In genomic region chr6:44667226-44667625, GRCh38 we compare ENCODE assay signal across 11 cellular contexts.
DNase-seq lines count a peak whose midpoint lies in the region; ATAC-seq and TF ChIP-seq lines count a peak whose summit lies in the region.
"Had no signal": no experiment of that assay in that cellular context is flagged by ENCODE, and none has a peak within 500 bp of the region (broad histone marks: within the 10 kb centered on the region; RNA-seq: fewer than 3 reads in every experiment).

No MANE protein-coding gene starts in this region.

- DNase-seq in HFFc6, result peak; percentile 91
- DNase-seq in astrocyte of the cerebellum (ENCODE audit: low read depth), result peak; percentile 98
- DNase-seq in islet precursor cell, result peak; percentile 96
- DNase-seq in NCI-H1436 treated with DMSO at 0.1 percent for 48 hours (lab: John Stamatoyannopoulos, UW), result no peak
- DNase-seq in effector CD8-positive, alpha-beta T cell (lab: John Stamatoyannopoulos, UW), result no peak
- no peak for DNase-seq in activated CD8-positive, alpha-beta T cell treated with anti-CD3 and anti-CD28 coated beads for 36 hours
- no peak for DNase-seq in stimulated activated naive CD8-positive, alpha-beta T cell treated with anti-CD3 and anti-CD28 coated beads, Interleukin-15, amount 100 ng/mL, for 72 hours
- DNase-seq: cortex of kidney; left colon; NCI-H187; stimulated activated CD4-positive, alpha-beta T cell treated with anti-CD3 and anti-CD28 coated beads, Interleukin-12 subunit alpha, Interleukin-12 subunit beta, amount 100 ng/mL, for 4 hours had no signal

- intact Hi-C loops in activated CD8-positive, alpha-beta T cell treated with anti-CD3 and anti-CD28 coated beads for 36 hours (cut with micrococcal nuclease), result no loop called here

- CTCF ChIA-PET in activated CD8-positive, alpha-beta T cell treated with anti-CD3 and anti-CD28 coated beads for 36 hours (lab: Charles Lee), result interaction anchor here (1.0 to 1.7 kb wide), 3 partner anchors 14 to 1256 kb away, joined by 4 read pairs; no protein-coding TSS in a partner anchor

- in situ Hi-C loops in astrocyte of the cerebellum (cut with HindIII; ENCODE audit: low sequenced_read_pairs), result loop anchor here (25.0 kb wide), 2 partner anchors 420 to 1270 kb away; no protein-coding TSS in a partner anchor

- no peaks in the 10 kb centered on the region for H3K36me3 Mint-ChIP-seq in HFFc6 (ENCODE audit: low read depth)
- no peaks in the 10 kb centered on the region for H3K36me3 Mint-ChIP-seq in activated CD8-positive, alpha-beta T cell treated with anti-CD3 and anti-CD28 coated beads for 36 hours (ENCODE audit: low read depth)

- no peaks in the 10 kb centered on the region for H3K9me3 Mint-ChIP-seq in HFFc6
- no peaks in the 10 kb centered on the region for H3K9me3 Mint-ChIP-seq in activated CD8-positive, alpha-beta T cell treated with anti-CD3 and anti-CD28 coated beads for 36 hours
- no peaks in the 10 kb centered on the region for H3K9me3 Mint-ChIP-seq in stimulated activated naive CD8-positive, alpha-beta T cell treated with anti-CD3 and anti-CD28 coated beads, Interleukin-15, amount 100 ng/mL, for 72 hours

- POLR2A ChIA-PET in activated CD8-positive, alpha-beta T cell treated with anti-CD3 and anti-CD28 coated beads for 36 hours (lab: Charles Lee), result no interaction called here

- H3K27ac Mint-ChIP-seq in HFFc6, result peak overlapping the region; percentile 60
- no peak overlapping the region for H3K27ac Mint-ChIP-seq in activated CD8-positive, alpha-beta T cell treated with anti-CD3 and anti-CD28 coated beads for 36 hours
- H3K27ac Mint-ChIP-seq in stimulated activated naive CD8-positive, alpha-beta T cell treated with anti-CD3 and anti-CD28 coated beads, Interleukin-15, amount 100 ng/mL, for 72 hours, result no peak overlapping the region

- peaks cover 8% of the 10 kb centered on the region for H3K27me3 Mint-ChIP-seq in HFFc6 (ENCODE audit: insufficient read depth)
- no peaks in the 10 kb centered on the region for H3K27me3 Mint-ChIP-seq in activated CD8-positive, alpha-beta T cell treated with anti-CD3 and anti-CD28 coated beads for 36 hours
- no peaks in the 10 kb centered on the region for H3K27me3 Mint-ChIP-seq in stimulated activated naive CD8-positive, alpha-beta T cell treated with anti-CD3 and anti-CD28 coated beads, Interleukin-15, amount 100 ng/mL, for 72 hours

- TF ChIP-seq CTCF in HFFc6 (IDR thresholded peaks at IDR 0.05), result no peak
- no peak for TF ChIP-seq CTCF in astrocyte of the cerebellum (IDR thresholded peaks at IDR 0.05; ENCODE audit: low read depth, low read length, missing control alignments)
- TF ChIP-seq CTCF in activated CD8-positive, alpha-beta T cell treated with anti-CD3 and anti-CD28 coated beads for 36 hours (IDR thresholded peaks at IDR 0.05), result no peak

- H3K4me3 ChIP-seq in astrocyte of the cerebellum (ENCODE audit: low read depth, low read length), result no peak overlapping the region

- peaks cover 79% of the 10 kb centered on the region for H3K4me1 Mint-ChIP-seq in HFFc6 (ENCODE audit: low read depth)
- peaks cover 6% of the 10 kb centered on the region for H3K4me1 Mint-ChIP-seq in activated CD8-positive, alpha-beta T cell treated with anti-CD3 and anti-CD28 coated beads for 36 hours (ENCODE audit: low read depth)
- peaks cover 10% of the 10 kb centered on the region for H3K4me1 Mint-ChIP-seq in stimulated activated naive CD8-positive, alpha-beta T cell treated with anti-CD3 and anti-CD28 coated beads, Interleukin-15, amount 100 ng/mL, for 72 hours

- no peak for ATAC-seq in activated CD8-positive, alpha-beta T cell treated with anti-CD3 and anti-CD28 coated beads for 36 hours
- ATAC-seq in stimulated activated naive CD8-positive, alpha-beta T cell treated with anti-CD3 and anti-CD28 coated beads, Interleukin-15, amount 100 ng/mL, for 72 hours, result no peak
- ATAC-seq: left colon had no signal

- peak overlapping the region; percentile 18 for H3K4me3 Mint-ChIP-seq in HFFc6
- no peak overlapping the region for H3K4me3 Mint-ChIP-seq in activated CD8-positive, alpha-beta T cell treated with anti-CD3 and anti-CD28 coated beads for 36 hours
- H3K4me3 Mint-ChIP-seq in stimulated activated naive CD8-positive, alpha-beta T cell treated with anti-CD3 and anti-CD28 coated beads, Interleukin-15, amount 100 ng/mL, for 72 hours, result no peak overlapping the region

Comparison
In these comparisons a context has a peak if more than half of its experiments do, and no peak if none do; other contexts are left out.
1. DNase-seq: peak in HFFc6 (single experiment), astrocyte of the cerebellum (single experiment) and islet precursor cell (single experiment); none in NCI-H1436 treated with DMSO at 0.1 percent for 48 hours (single experiment), effector CD8-positive, alpha-beta T cell (single experiment), activated CD8-positive, alpha-beta T cell treated with anti-CD3 and anti-CD28 coated beads for 36 hours (single experiment) and stimulated activated naive CD8-positive, alpha-beta T cell treated with anti-CD3 and anti-CD28 coated beads, Interleukin-15, amount 100 ng/mL, for 72 hours (0 of 2).